In the genomic region with DNA sequence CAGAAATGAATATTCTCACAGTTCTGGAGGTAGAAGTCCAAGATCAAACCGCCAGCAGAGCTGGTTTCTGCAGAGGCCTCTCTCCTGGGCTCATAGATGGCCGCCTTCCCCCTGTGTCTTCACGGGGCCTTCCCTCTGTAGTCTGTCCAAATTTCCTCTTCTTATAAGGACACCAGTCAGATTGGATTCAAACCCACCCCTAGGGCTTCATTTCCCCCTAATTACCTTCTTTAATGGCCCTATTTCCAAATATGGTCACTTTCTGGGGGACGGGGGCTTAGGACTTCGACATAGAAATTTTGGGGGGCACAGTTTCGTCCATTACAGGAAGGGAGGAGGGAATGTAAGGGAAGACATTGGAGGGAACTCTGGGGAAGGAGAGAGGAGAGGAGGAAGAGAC, we compare ENCODE assay signal across 33 cellular contexts.
"Had no signal": no experiment of that assay in that cellular context is flagged by ENCODE, and none has a peak within 500 bp of the region (broad histone marks: within the 10 kb centered on the region; RNA-seq: fewer than 3 reads in every experiment).

No MANE protein-coding gene starts in this region.

- H3K27me3 Mint-ChIP-seq: activated CD4-positive, alpha-beta T cell treated with anti-CD3 and anti-CD28 coated beads, Interleukin-2, amount 10 ng/mL, durations not matched to agents 7 days and 5 days; activated naive CD8-positive, alpha-beta T cell treated with anti-CD3 and anti-CD28 coated beads for 36 hours had no signal

- H3K4me3 Mint-ChIP-seq: activated B cell treated with CpG ODN at 0.5 μM for 24 hours; activated CD4-positive, alpha-beta T cell treated with anti-CD3 and anti-CD28 coated beads, Interleukin-2, amount 10 ng/mL, durations not matched to agents 7 days and 5 days; activated CD8-positive, alpha-beta T cell treated with anti-CD3 and anti-CD28 coated beads for 36 hours; activated naive CD4-positive, alpha-beta T cell treated with anti-CD3 and anti-CD28 coated beads for 36 hours; activated naive CD8-positive, alpha-beta T cell treated with anti-CD3 and anti-CD28 coated beads for 36 hours; activated T-cell treated with anti-CD3 and anti-CD28 coated beads, Interleukin-2, amount 50 U/mL, for 4 hours; activated T-cell treated with anti-CD3 and anti-CD28 coated beads, Interleukin-2, amount 50 U/mL, for 72 hours; activated T-helper 1 cell treated with anti-CD3 and anti-CD28 coated beads, Interleukin-12 subunit alpha, Interleukin-12 subunit beta, Interleukin-2, Interleukin-4 antibody, amounts not matched to agents 30 ng/mL and 10 ng/mL and 1 ng/mL, durations not matched to agents 14 hours and 24 hours and 36 hours; activated T-helper 17 cell treated with anti-CD3 and anti-CD28 coated beads, Interleukin-2, amount 50 U/mL, for 72 hours; T-helper 1 cell treated with Interleukin-12 subunit alpha and Interleukin-12 subunit beta and Interleukin-4 antibody, amounts not matched to agents 30 μg/mL and 1 μg/mL, for 36 hours; T-helper 2 cell treated with Interferon-gamma antibody and Interleukin-4, amounts not matched to agents 5 μg/mL and 100 μg/mL, for 36 hours had no signal

- H3K27me3 ChIP-seq: adrenal gland, body of pancreas, brain microvascular endothelial cell had no signal

- H3K4me3 ChIP-seq: adrenal gland, body of pancreas, breast epithelium had no signal

- DNase-seq: activated B cell treated with CpG ODN at 0.5 μM for 24 hours; activated CD4-positive, alpha-beta T cell treated with anti-CD3 and anti-CD28 coated beads for 4 hours; activated CD4-positive, alpha-beta T cell treated with anti-CD3 and anti-CD28 coated beads, Interleukin-2, amount 10 ng/mL, durations not matched to agents 7 days and 5 days; activated CD4-positive, alpha-beta T cell treated with anti-CD3 and anti-CD28 coated beads, Interleukin-2, amount 50 U/mL, for 48 hours; activated CD4-positive, CD25-positive, alpha-beta regulatory T cell treated with anti-CD3 and anti-CD28 coated beads, Interleukin-2, amount 50 U/mL, for 72 hours; activated CD8-positive, alpha-beta memory T cell treated with anti-CD3 and anti-CD28 coated beads, Interleukin-2, amount 50 U/mL, for 4 hours; activated CD8-positive, alpha-beta T cell treated with anti-CD3 and anti-CD28 coated beads for 36 hours; activated effector memory CD4-positive, alpha-beta T cell treated with anti-CD3 and anti-CD28 coated beads, Interleukin-2, amount 50 U/mL, for 16 hours; activated gamma-delta T cell treated with Interleukin-2 at 50 U/mL for 16 hours; activated naive CD4-positive, alpha-beta T cell; activated naive CD4-positive, alpha-beta T cell treated with anti-CD3 and anti-CD28 coated beads for 36 hours; activated naive CD4-positive, alpha-beta T cell treated with anti-CD3 and anti-CD28 coated beads, Interleukin-2, amount 50 U/mL, for 16 hours; activated naive CD8-positive, alpha-beta T cell treated with anti-CD3 and anti-CD28 coated beads for 36 hours; activated T-cell treated with anti-CD3 and anti-CD28 coated beads for 4 hours; activated T-cell treated with anti-CD3 and anti-CD28 coated beads, Interleukin-2, amount 50 U/mL, for 1 hour; activated T-cell treated with anti-CD3 and anti-CD28 coated beads, Interleukin-2, amount 50 U/mL, for 4 hours; activated T-cell treated with anti-CD3 and anti-CD28 coated beads, Interleukin-2, amount 50 U/mL, for 72 hours; amniotic stem cell; aorta; body of pancreas; brain microvascular endothelial cell; central memory CD4-positive, alpha-beta T cell; T-helper 1 cell; T-helper 2 cell; T-helper 9 cell had no signal

- H3K27ac Mint-ChIP-seq: activated B cell treated with CpG ODN at 0.5 μM for 24 hours; activated CD4-positive, alpha-beta T cell treated with anti-CD3 and anti-CD28 coated beads, Interleukin-2, amount 10 ng/mL, durations not matched to agents 7 days and 5 days; activated CD8-positive, alpha-beta T cell treated with anti-CD3 and anti-CD28 coated beads for 36 hours; activated naive CD4-positive, alpha-beta T cell treated with anti-CD3 and anti-CD28 coated beads for 36 hours; activated naive CD4-positive, alpha-beta T cell treated with anti-CD3 and anti-CD28 coated beads, Interleukin-2, amount 50 U/mL, for 72 hours; activated naive CD8-positive, alpha-beta T cell treated with anti-CD3 and anti-CD28 coated beads for 36 hours; activated T-cell treated with anti-CD3 and anti-CD28 coated beads, Interleukin-2, amount 50 U/mL, for 72 hours; activated T-helper 1 cell treated with anti-CD3 and anti-CD28 coated beads, Interleukin-12 subunit alpha, Interleukin-12 subunit beta, Interleukin-2, Interleukin-4 antibody, amounts not matched to agents 30 ng/mL and 10 ng/mL and 1 ng/mL, durations not matched to agents 14 hours and 24 hours and 36 hours; activated T-helper 17 cell treated with anti-CD3 and anti-CD28 coated beads, Interleukin-2, amount 50 U/mL, for 72 hours; T-helper 1 cell treated with Interleukin-12 subunit alpha and Interleukin-12 subunit beta and Interleukin-4 antibody, amounts not matched to agents 30 μg/mL and 1 μg/mL, for 36 hours; T-helper 2 cell treated with Interferon-gamma antibody and Interleukin-4, amounts not matched to agents 5 μg/mL and 100 μg/mL, for 36 hours had no signal

- H3K27ac ChIP-seq: adrenal gland, body of pancreas, brain microvascular endothelial cell, breast epithelium, VCaP had no signal

- H3K9me3 Mint-ChIP-seq: activated B cell treated with CpG ODN at 0.5 μM for 24 hours; activated CD4-positive, alpha-beta T cell treated with anti-CD3 and anti-CD28 coated beads, Interleukin-2, amount 10 ng/mL, durations not matched to agents 7 days and 5 days; activated CD8-positive, alpha-beta T cell treated with anti-CD3 and anti-CD28 coated beads for 36 hours; activated naive CD4-positive, alpha-beta T cell treated with anti-CD3 and anti-CD28 coated beads for 36 hours; activated naive CD4-positive, alpha-beta T cell treated with anti-CD3 and anti-CD28 coated beads, Interleukin-2, amount 50 U/mL, for 72 hours; activated naive CD8-positive, alpha-beta T cell treated with anti-CD3 and anti-CD28 coated beads for 36 hours; activated T-cell treated with anti-CD3 and anti-CD28 coated beads, Interleukin-2, amount 50 U/mL, for 4 hours; activated T-cell treated with anti-CD3 and anti-CD28 coated beads, Interleukin-2, amount 50 U/mL, for 72 hours; activated T-helper 1 cell treated with anti-CD3 and anti-CD28 coated beads, Interleukin-12 subunit alpha, Interleukin-12 subunit beta, Interleukin-2, Interleukin-4 antibody, amounts not matched to agents 30 ng/mL and 10 ng/mL and 1 ng/mL, durations not matched to agents 14 hours and 24 hours and 36 hours; activated T-helper 17 cell treated with anti-CD3 and anti-CD28 coated beads, Interleukin-2, amount 50 U/mL, for 72 hours; T-helper 1 cell treated with Interleukin-12 subunit alpha and Interleukin-12 subunit beta and Interleukin-4 antibody, amounts not matched to agents 30 μg/mL and 1 μg/mL, for 36 hours; T-helper 2 cell treated with Interferon-gamma antibody and Interleukin-4, amounts not matched to agents 5 μg/mL and 100 μg/mL, for 36 hours had no signal

- H3K4me1 ChIP-seq: adrenal gland, body of pancreas, breast epithelium had no signal

- H3K4me1 Mint-ChIP-seq: activated B cell treated with CpG ODN at 0.5 μM for 24 hours; activated CD4-positive, alpha-beta T cell treated with anti-CD3 and anti-CD28 coated beads, Interleukin-2, amount 10 ng/mL, durations not matched to agents 7 days and 5 days; activated naive CD8-positive, alpha-beta T cell treated with anti-CD3 and anti-CD28 coated beads for 36 hours; activated T-helper 17 cell treated with anti-CD3 and anti-CD28 coated beads, Interleukin-2, amount 50 U/mL, for 72 hours had no signal

- H3K36me3 ChIP-seq: adrenal gland, brain microvascular endothelial cell, breast epithelium had no signal

- H3K36me3 Mint-ChIP-seq: activated naive CD4-positive, alpha-beta T cell treated with anti-CD3 and anti-CD28 coated beads, Interleukin-2, amount 50 U/mL, for 72 hours; activated naive CD8-positive, alpha-beta T cell treated with anti-CD3 and anti-CD28 coated beads for 36 hours had no signal

- H3K9me3 ChIP-seq: adrenal gland, body of pancreas, breast epithelium had no signal
